Comparison of ENCODE assay signal across 37 cellular contexts in the genomic region with DNA sequence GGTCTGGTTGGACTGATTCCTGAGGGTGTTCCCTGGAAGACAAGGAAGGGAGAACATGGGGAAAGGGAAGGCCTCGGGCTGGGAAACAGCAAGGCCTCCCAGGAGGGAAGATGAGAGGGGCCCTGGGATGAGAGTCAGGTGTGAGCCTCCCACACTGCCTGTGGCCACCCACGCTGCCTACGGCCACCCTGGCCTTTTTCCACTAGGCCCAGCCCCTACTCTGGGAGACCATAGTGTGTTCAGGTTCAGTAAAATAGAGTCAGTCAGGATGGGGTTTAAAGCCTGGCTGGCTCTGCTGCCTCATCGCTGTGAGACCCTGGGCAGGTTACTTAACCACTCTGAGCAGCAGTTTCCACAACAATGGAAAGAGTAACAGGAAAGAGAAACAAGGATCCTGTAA. TPM values are rescaled to one million over a fixed set of nuclear protein-coding genes. Genes with fewer than 3 reads are reported as not detected.
"Had no signal": no experiment of that assay in that cellular context is flagged by ENCODE, and none has a peak within 500 bp of the region (broad histone marks: within the 10 kb centered on the region; RNA-seq: fewer than 3 reads in every experiment).

No MANE protein-coding gene starts in this region.

- H3K4me1 ChIP-seq: adrenal gland, body of pancreas, breast epithelium had no signal

- H3K27me3 Mint-ChIP-seq: activated B cell treated with CpG ODN at 0.5 μM for 24 hours had no signal

- H3K36me3 Mint-ChIP-seq: activated CD4-positive, alpha-beta memory T cell treated with anti-CD3 and anti-CD28 coated beads for 36 hours; activated naive CD4-positive, alpha-beta T cell treated with anti-CD3 and anti-CD28 coated beads, Interleukin-2, amount 50 U/mL, for 72 hours; activated naive CD8-positive, alpha-beta T cell treated with anti-CD3 and anti-CD28 coated beads for 36 hours had no signal

- H3K9me3 ChIP-seq: adrenal gland, body of pancreas, breast epithelium had no signal

- ATAC-seq: activated CD8-positive, alpha-beta T cell treated with anti-CD3 and anti-CD28 coated beads for 36 hours; activated naive CD4-positive, alpha-beta T cell treated with anti-CD3 and anti-CD28 coated beads, Interleukin-2, amount 50 U/mL, for 72 hours; activated T-cell treated with anti-CD3 and anti-CD28 coated beads, Interleukin-2, amount 50 U/mL, for 4 hours; activated T-cell treated with anti-CD3 and anti-CD28 coated beads, Interleukin-2, amount 50 U/mL, for 72 hours; activated T-helper 17 cell treated with anti-CD3 and anti-CD28 coated beads, Interleukin-2, amount 50 U/mL, for 72 hours; body of pancreas had no signal

- H3K9me3 Mint-ChIP-seq: activated B cell treated with CpG ODN at 0.5 μM for 24 hours; activated CD4-positive, alpha-beta memory T cell treated with anti-CD3 and anti-CD28 coated beads for 36 hours; activated CD4-positive, alpha-beta T cell treated with anti-CD3 and anti-CD28 coated beads, Interleukin-2, amount 10 ng/mL, durations not matched to agents 24 days and 14 days; activated CD8-positive, alpha-beta T cell treated with anti-CD3 and anti-CD28 coated beads for 36 hours; activated naive CD4-positive, alpha-beta T cell treated with anti-CD3 and anti-CD28 coated beads for 36 hours; activated naive CD4-positive, alpha-beta T cell treated with anti-CD3 and anti-CD28 coated beads, Interleukin-2, amount 50 U/mL, for 72 hours; activated naive CD8-positive, alpha-beta T cell treated with anti-CD3 and anti-CD28 coated beads for 36 hours; activated T-cell treated with anti-CD3 and anti-CD28 coated beads, Interleukin-2, amount 50 U/mL, for 4 hours; activated T-cell treated with anti-CD3 and anti-CD28 coated beads, Interleukin-2, amount 50 U/mL, for 72 hours; activated T-helper 1 cell treated with anti-CD3 and anti-CD28 coated beads, Interleukin-12 subunit alpha, Interleukin-12 subunit beta, Interleukin-2, Interleukin-4 antibody, amounts not matched to agents 30 ng/mL and 10 ng/mL and 1 ng/mL, durations not matched to agents 14 hours and 24 hours and 36 hours; activated T-helper 17 cell treated with anti-CD3 and anti-CD28 coated beads, Interleukin-2, amount 50 U/mL, for 72 hours; T-helper 1 cell treated with Interleukin-12 subunit alpha and Interleukin-12 subunit beta and Interleukin-4 antibody, amounts not matched to agents 30 μg/mL and 1 μg/mL, for 36 hours; T-helper 2 cell treated with Interferon-gamma antibody and Interleukin-4, amounts not matched to agents 5 μg/mL and 100 μg/mL, for 36 hours had no signal

- H3K27ac ChIP-seq: adrenal gland, body of pancreas, brain microvascular endothelial cell, breast epithelium, VCaP had no signal

- H3K27ac Mint-ChIP-seq: activated B cell treated with CpG ODN at 0.5 μM for 24 hours; activated CD4-positive, alpha-beta memory T cell treated with anti-CD3 and anti-CD28 coated beads for 36 hours; activated CD4-positive, alpha-beta T cell treated with anti-CD3 and anti-CD28 coated beads, Interleukin-2, amount 10 ng/mL, durations not matched to agents 24 days and 14 days; activated CD8-positive, alpha-beta T cell treated with anti-CD3 and anti-CD28 coated beads for 36 hours; activated naive CD4-positive, alpha-beta T cell treated with anti-CD3 and anti-CD28 coated beads for 36 hours; activated naive CD4-positive, alpha-beta T cell treated with anti-CD3 and anti-CD28 coated beads, Interleukin-2, amount 50 U/mL, for 72 hours; activated naive CD8-positive, alpha-beta T cell treated with anti-CD3 and anti-CD28 coated beads for 36 hours; activated T-cell treated with anti-CD3 and anti-CD28 coated beads, Interleukin-2, amount 50 U/mL, for 72 hours; activated T-helper 1 cell treated with anti-CD3 and anti-CD28 coated beads, Interleukin-12 subunit alpha, Interleukin-12 subunit beta, Interleukin-2, Interleukin-4 antibody, amounts not matched to agents 30 ng/mL and 10 ng/mL and 1 ng/mL, durations not matched to agents 14 hours and 24 hours and 36 hours; activated T-helper 17 cell treated with anti-CD3 and anti-CD28 coated beads, Interleukin-2, amount 50 U/mL, for 72 hours; T-helper 1 cell treated with Interleukin-12 subunit alpha and Interleukin-12 subunit beta and Interleukin-4 antibody, amounts not matched to agents 30 μg/mL and 1 μg/mL, for 36 hours; T-helper 2 cell treated with Interferon-gamma antibody and Interleukin-4, amounts not matched to agents 5 μg/mL and 100 μg/mL, for 36 hours had no signal

- FAIRE-seq: astrocyte, TTC549 had no signal

- H3K4me3 ChIP-seq: adrenal gland, body of pancreas, breast epithelium had no signal

- H3K4me3 Mint-ChIP-seq: activated B cell treated with CpG ODN at 0.5 μM for 24 hours; activated CD4-positive, alpha-beta memory T cell treated with anti-CD3 and anti-CD28 coated beads for 36 hours; activated CD4-positive, alpha-beta T cell treated with anti-CD3 and anti-CD28 coated beads, Interleukin-2, amount 10 ng/mL, durations not matched to agents 24 days and 14 days; activated CD8-positive, alpha-beta T cell treated with anti-CD3 and anti-CD28 coated beads for 36 hours; activated naive CD4-positive, alpha-beta T cell treated with anti-CD3 and anti-CD28 coated beads for 36 hours; activated naive CD8-positive, alpha-beta T cell treated with anti-CD3 and anti-CD28 coated beads for 36 hours; activated T-cell treated with anti-CD3 and anti-CD28 coated beads, Interleukin-2, amount 50 U/mL, for 4 hours; activated T-cell treated with anti-CD3 and anti-CD28 coated beads, Interleukin-2, amount 50 U/mL, for 72 hours; activated T-helper 1 cell treated with anti-CD3 and anti-CD28 coated beads, Interleukin-12 subunit alpha, Interleukin-12 subunit beta, Interleukin-2, Interleukin-4 antibody, amounts not matched to agents 30 ng/mL and 10 ng/mL and 1 ng/mL, durations not matched to agents 14 hours and 24 hours and 36 hours; activated T-helper 17 cell treated with anti-CD3 and anti-CD28 coated beads, Interleukin-2, amount 50 U/mL, for 72 hours; T-helper 1 cell treated with Interleukin-12 subunit alpha and Interleukin-12 subunit beta and Interleukin-4 antibody, amounts not matched to agents 30 μg/mL and 1 μg/mL, for 36 hours; T-helper 2 cell treated with Interferon-gamma antibody and Interleukin-4, amounts not matched to agents 5 μg/mL and 100 μg/mL, for 36 hours had no signal

- H3K36me3 ChIP-seq: adrenal gland, brain microvascular endothelial cell, breast epithelium had no signal

- H3K27me3 ChIP-seq: body of pancreas, brain microvascular endothelial cell had no signal

- H3K4me1 Mint-ChIP-seq: activated B cell treated with CpG ODN at 0.5 μM for 24 hours; activated CD4-positive, alpha-beta T cell treated with anti-CD3 and anti-CD28 coated beads, Interleukin-2, amount 10 ng/mL, durations not matched to agents 24 days and 14 days; activated naive CD8-positive, alpha-beta T cell treated with anti-CD3 and anti-CD28 coated beads for 36 hours; activated T-helper 17 cell treated with anti-CD3 and anti-CD28 coated beads, Interleukin-2, amount 50 U/mL, for 72 hours had no signal

- DNase-seq: activated B cell treated with CpG ODN at 0.5 μM for 24 hours; activated CD4-positive, alpha-beta memory T cell treated with anti-CD3 and anti-CD28 coated beads for 36 hours; activated CD4-positive, alpha-beta T cell treated with anti-CD3 and anti-CD28 coated beads for 4 hours; activated CD4-positive, alpha-beta T cell treated with anti-CD3 and anti-CD28 coated beads, Interleukin-2, amount 10 ng/mL, durations not matched to agents 24 days and 14 days; activated CD4-positive, alpha-beta T cell treated with anti-CD3 and anti-CD28 coated beads, Interleukin-2, amount 50 U/mL, for 1 hour; activated CD4-positive, alpha-beta T cell treated with anti-CD3 and anti-CD28 coated beads, Interleukin-2, amount 50 U/mL, for 4 hours; activated CD4-positive, CD25-positive, alpha-beta regulatory T cell treated with anti-CD3 and anti-CD28 coated beads, Interleukin-2, amount 50 U/mL, for 72 hours; activated CD8-positive, alpha-beta T cell treated with anti-CD3 and anti-CD28 coated beads for 36 hours; activated effector memory CD4-positive, alpha-beta T cell treated with anti-CD3 and anti-CD28 coated beads, Interleukin-2, amount 50 U/mL, for 16 hours; activated gamma-delta T cell treated with Interleukin-2 at 50 U/mL for 16 hours; activated naive CD4-positive, alpha-beta T cell; activated naive CD4-positive, alpha-beta T cell treated with anti-CD3 and anti-CD28 coated beads for 36 hours; activated naive CD4-positive, alpha-beta T cell treated with anti-CD3 and anti-CD28 coated beads, Interleukin-2, amount 50 U/mL, for 16 hours; activated naive CD8-positive, alpha-beta T cell treated with anti-CD3 and anti-CD28 coated beads for 36 hours; activated T-cell treated with anti-CD3 and anti-CD28 coated beads for 4 hours; activated T-cell treated with anti-CD3 and anti-CD28 coated beads, Interleukin-2, amount 50 U/mL, for 1 hour; activated T-cell treated with anti-CD3 and anti-CD28 coated beads, Interleukin-2, amount 50 U/mL, for 4 hours; activated T-cell treated with anti-CD3 and anti-CD28 coated beads, Interleukin-2, amount 50 U/mL, for 72 hours; adrenal gland; amniotic stem cell; aorta; body of pancreas; brain microvascular endothelial cell; central memory CD4-positive, alpha-beta T cell; T-helper 1 cell; T-helper 2 cell; T-helper 9 cell had no signal

RNA-seq across cellular contexts. Expression of a gene that starts 47.7 kb away (rescaled TPM):
- total RNA-seq: activated B cell treated with CpG ODN at 0.5 μM for 24 hours, body of pancreas, cerebellum had no signal
